ENCODE assay signal across 22 cellular contexts in genomic region chr7:7614066-7614738, GRCh38.
"Had no signal": no experiment of that assay in that cellular context is flagged by ENCODE, and none has a peak within 500 bp of the region (broad histone marks: within the 10 kb centered on the region; RNA-seq: fewer than 3 reads in every experiment).

No MANE protein-coding gene starts in this region.

- DNase-seq: dermis blood vessel endothelial cell; effector memory CD4-positive, alpha-beta T cell; esophagus squamous epithelium; foreskin melanocyte; glutamatergic neuron; heart right ventricle; hippocampal formation; left cardiac atrium; left lung; natural killer cell; pancreas; right lobe of liver; small intestine; stimulated activated CD4-positive, alpha-beta T cell treated with anti-CD3 and anti-CD28 coated beads, Interleukin-15, amount 100 ng/mL, for 24 hours; stimulated activated CD4-positive, alpha-beta T cell treated with anti-CD3 and anti-CD28 coated beads, Interleukin-2, amount 100 ng/mL, for 48 hours; stimulated activated naive B cell treated with anti-CD40 and anti-IgM and Interleukin-4, amounts not matched to agents 10 μg/mL and 1 μg/mL and 100 μg/mL, for 72 hours; stomach; thyroid gland; trophoblast cell had no signal

- H3K9me3 Mint-ChIP-seq: natural killer cell; neural crest cell; stimulated activated naive B cell treated with anti-CD40 and anti-IgM and Interleukin-4, amounts not matched to agents 10 μg/mL and 1 μg/mL and 100 μg/mL, for 72 hours had no signal

- H3K4me3 Mint-ChIP-seq: natural killer cell; neural crest cell; stimulated activated naive B cell treated with anti-CD40 and anti-IgM and Interleukin-4, amounts not matched to agents 10 μg/mL and 1 μg/mL and 100 μg/mL, for 72 hours had no signal

- H3K4me3 ChIP-seq: coronary artery, esophagus squamous epithelium, heart right ventricle, left lung, pancreas, right lobe of liver, stomach, thyroid gland had no signal

- H3K9me3 ChIP-seq: esophagus squamous epithelium, heart right ventricle, left lung, neutrophil, pancreas, right lobe of liver, stomach, thyroid gland had no signal

- H3K36me3 ChIP-seq: left lung, pancreas, right lobe of liver, thyroid gland had no signal

- H3K27ac Mint-ChIP-seq: natural killer cell; stimulated activated naive B cell treated with anti-CD40 and anti-IgM and Interleukin-4, amounts not matched to agents 10 μg/mL and 1 μg/mL and 100 μg/mL, for 72 hours had no signal

- H3K4me1 Mint-ChIP-seq: natural killer cell, neural crest cell had no signal

- H3K27me3 ChIP-seq: esophagus squamous epithelium, heart right ventricle, left lung, neutrophil, pancreas, right lobe of liver, stomach, thyroid gland had no signal

- ATAC-seq: heart right ventricle, left cardiac atrium, left lung, natural killer cell, pancreas, right lobe of liver had no signal

- H3K27ac ChIP-seq: coronary artery, esophagus squamous epithelium, heart right ventricle, left lung, neutrophil, pancreas, right lobe of liver, stomach, thyroid gland had no signal

- H3K27me3 Mint-ChIP-seq: stimulated activated naive B cell treated with anti-CD40 and anti-IgM and Interleukin-4, amounts not matched to agents 10 μg/mL and 1 μg/mL and 100 μg/mL, for 72 hours had no signal

- H3K36me3 Mint-ChIP-seq: natural killer cell had no signal

- H3K4me1 ChIP-seq: esophagus squamous epithelium, left lung, pancreas, right lobe of liver, stomach, thyroid gland had no signal
